ENCODE assay signal across 13 cellular contexts in the genomic region with DNA sequence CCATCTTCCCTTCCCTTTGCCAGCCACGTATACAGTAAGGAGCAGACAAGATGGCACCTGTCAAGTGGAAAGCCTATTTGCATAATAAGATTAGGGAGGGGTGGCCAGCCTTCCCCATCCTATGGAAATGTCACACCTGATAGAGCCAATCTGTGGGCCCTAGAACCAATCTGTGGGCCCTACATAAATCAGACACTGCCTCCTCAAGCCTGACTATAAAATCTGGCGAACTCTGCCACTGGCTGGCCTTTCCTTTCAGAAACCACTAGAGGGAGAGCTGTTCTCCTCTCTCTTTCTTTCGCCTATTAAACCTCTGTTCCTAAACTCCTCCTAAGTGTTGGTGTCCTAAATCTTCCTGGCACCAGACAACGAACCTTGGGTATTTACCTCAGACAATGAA.
DNase-seq lines count a peak whose midpoint lies in the region; ATAC-seq and TF ChIP-seq lines count a peak whose summit lies in the region.
"Had no signal": no experiment of that assay in that cellular context is flagged by ENCODE, and none has a peak within 500 bp of the region (broad histone marks: within the 10 kb centered on the region; RNA-seq: fewer than 3 reads in every experiment).

No MANE protein-coding gene starts in this region.

- H4K20me1 ChIP-seq in GM23248 (ENCODE audit: insufficient read depth) = no peaks in the 10 kb centered on the region
- no peaks in the 10 kb centered on the region for H4K20me1 ChIP-seq in PC-3 (ENCODE audit: low read length)

- H3K27ac Mint-ChIP-seq in glutamatergic neuron (ENCODE audit: unreplicated experiment) = no peak overlapping the region
- H3K27ac Mint-ChIP-seq: activated T-helper 2 cell treated with anti-CD3 and anti-CD28 coated beads, Interferon-gamma antibody, Interleukin-2, Interleukin-4, amounts not matched to agents 10 μg/mL and 5 μg/mL and 100 μg/mL, durations not matched to agents 14 hours and 24 hours and 36 hours; stimulated activated effector memory CD8-positive, alpha-beta T cell treated with anti-CD3 and anti-CD28 coated beads, Interleukin-12 subunit alpha, Interleukin-12 subunit beta, amount 100 ng/mL, for 72 hours had no signal

- no peaks in the 10 kb centered on the region for H3K9me3 Mint-ChIP-seq in glutamatergic neuron (ENCODE audit: unreplicated experiment)

- no peak overlapping the region for H3K4me3 ChIP-seq in GM23248
- no peak overlapping the region for H3K4me3 ChIP-seq in PC-3 (ENCODE audit: low read length)
- H3K4me3 ChIP-seq: psoas muscle had no signal

- 4 to 5% methylated on average over 4 of the region's 4 CpGs for WGBS in GM23248 (ENCODE audit: low coverage in 1 of 2, low lambda C conversion rate in 2 of 2, missing lambda C conversion rate in 2 of 2), 2 experiments

- H3F3A ChIP-seq in GM23248 (ENCODE audit: insufficient read depth) (no peaks in the 10 kb centered on the region), PC-3 (ENCODE audit: low read length, unreplicated experiment) (no peaks in the 10 kb centered on the region)

- no peaks in the 10 kb centered on the region for H3K4me1 ChIP-seq in GM23248 (ENCODE audit: insufficient read depth)
- no peaks in the 10 kb centered on the region for H3K4me1 ChIP-seq in PC-3 (ENCODE audit: insufficient read depth, low read length)
- H3K4me1 ChIP-seq: psoas muscle had no signal

- CTCF ChIA-PET in PC-3 (lab: Charles Lee) = no interaction called here

- H3K27ac ChIP-seq in GM23248 (no peak overlapping the region), PC-3 (ENCODE audit: low read length) (no peak overlapping the region)
- H3K27ac ChIP-seq: psoas muscle had no signal

- BruUV-seq in PC-3 (replicated peaks; lab: Mats Ljungman, UMichigan) = no TSS peak

- intact Hi-C loops in PC-3 (cut with micrococcal nuclease) = loop anchor here (1.0 kb wide), 1 partner anchor 229 kb away; no protein-coding TSS in a partner anchor

- H3K27me3 Mint-ChIP-seq in glutamatergic neuron (ENCODE audit: unreplicated experiment) = no peaks in the 10 kb centered on the region

- ATAC-seq in PC-3 = peak; percentile 73
- ATAC-seq: psoas muscle; stimulated activated effector memory CD8-positive, alpha-beta T cell treated with anti-CD3 and anti-CD28 coated beads, Interleukin-12 subunit alpha, Interleukin-12 subunit beta, amount 100 ng/mL, for 72 hours had no signal

- H3K9me3 ChIP-seq in GM23248 (ENCODE audit: low read depth) (no peaks in the 10 kb centered on the region), PC-3 (ENCODE audit: low read length) (no peaks in the 10 kb centered on the region)
- H3K9me3 ChIP-seq: psoas muscle had no signal

- TF ChIP-seq CTCF in PC-3 (conservative IDR thresholded peaks at IDR 0.05; ENCODE audit: low read depth, low read length) = peak; percentile 67
- TF ChIP-seq CTCF in glutamatergic neuron (IDR thresholded peaks at IDR 0.05; ENCODE audit: partially characterized antibody, unreplicated experiment) = peak; percentile 75

- H3K9ac ChIP-seq in GM23248 = no peak overlapping the region
- H3K9ac ChIP-seq in PC-3 (ENCODE audit: low read length) = no peak overlapping the region

- in situ Hi-C loops in GM23248 (cut with MboI) = no loop called here

- H3K9me2 ChIP-seq in GM23248 (ENCODE audit: insufficient read depth) (no peaks in the 10 kb centered on the region), PC-3 (replicated peaks; ENCODE audit: low read length) (no peaks in the 10 kb centered on the region)

- DNase-seq in A172 (ENCODE audit: low spot score) (peak; percentile 40), GM23248 (peak; percentile 1), PC-3 (peak; percentile 57), glutamatergic neuron (peak; percentile 36), GF-D8 (lab: John Stamatoyannopoulos, UW) (no peak), CD1c-positive myeloid dendritic cell (ENCODE audit: extremely low spot score) (no peak), activated gamma-delta T cell treated with Interleukin-2 at 50 U/mL for 16 hours (no peak), HCEC 1CT (no peak)
- DNase-seq: DMS153, NCI-H2107 had no signal

- POLR2A ChIA-PET in PC-3 (lab: Charles Lee; ENCODE audit: unreplicated experiment) = no interaction called here

- H3K79me2 ChIP-seq in GM23248 (ENCODE audit: insufficient read depth) (no peaks in the 10 kb centered on the region), PC-3 (ENCODE audit: low read length) (no peaks in the 10 kb centered on the region)

- H3K36me3 Mint-ChIP-seq in glutamatergic neuron (ENCODE audit: unreplicated experiment) = no peaks in the 10 kb centered on the region
- H3K36me3 Mint-ChIP-seq: stimulated activated effector memory CD8-positive, alpha-beta T cell treated with anti-CD3 and anti-CD28 coated beads, Interleukin-12 subunit alpha, Interleukin-12 subunit beta, amount 100 ng/mL, for 72 hours had no signal

- H3K4me3 Mint-ChIP-seq in glutamatergic neuron (ENCODE audit: unreplicated experiment) = no peak overlapping the region
- H3K4me3 Mint-ChIP-seq: stimulated activated effector memory CD8-positive, alpha-beta T cell treated with anti-CD3 and anti-CD28 coated beads, Interleukin-12 subunit alpha, Interleukin-12 subunit beta, amount 100 ng/mL, for 72 hours had no signal

- no peak overlapping the region for H2AFZ ChIP-seq in GM23248
- 0 out of 2 replicates have a peak overlapping the region, but pooled peaks have one; percentile 30 for H2AFZ ChIP-seq in PC-3 (ENCODE audit: low read length)

- no peaks in the 10 kb centered on the region for H3K36me3 ChIP-seq in GM23248 (ENCODE audit: low read depth)
- no peaks in the 10 kb centered on the region for H3K36me3 ChIP-seq in PC-3 (ENCODE audit: low read depth, low read length)

- H3K27me3 ChIP-seq in GM23248 (replicated peaks; ENCODE audit: insufficient read depth) (no peaks in the 10 kb centered on the region), PC-3 (ENCODE audit: low read length) (no peaks in the 10 kb centered on the region)

- H3K4me2 ChIP-seq in GM23248 (ENCODE audit: unreplicated experiment) (no peak overlapping the region), PC-3 (ENCODE audit: low read length) (no peak overlapping the region)

- H3K4me1 Mint-ChIP-seq in glutamatergic neuron (ENCODE audit: low read depth, unreplicated experiment) = no peaks in the 10 kb centered on the region
- H3K4me1 Mint-ChIP-seq: stimulated activated effector memory CD8-positive, alpha-beta T cell treated with anti-CD3 and anti-CD28 coated beads, Interleukin-12 subunit alpha, Interleukin-12 subunit beta, amount 100 ng/mL, for 72 hours had no signal

Comparison
In these comparisons a context has a peak if more than half of its experiments do, and no peak if none do; other contexts are left out.
1. DNase-seq: peak in A172 (single experiment), GM23248 (single experiment), PC-3 (single experiment) and glutamatergic neuron (single experiment); none in GF-D8 (single experiment), CD1c-positive myeloid dendritic cell (single experiment), activated gamma-delta T cell treated with Interleukin-2 at 50 U/mL for 16 hours (single experiment) and HCEC 1CT (single experiment).